In the genomic region with DNA sequence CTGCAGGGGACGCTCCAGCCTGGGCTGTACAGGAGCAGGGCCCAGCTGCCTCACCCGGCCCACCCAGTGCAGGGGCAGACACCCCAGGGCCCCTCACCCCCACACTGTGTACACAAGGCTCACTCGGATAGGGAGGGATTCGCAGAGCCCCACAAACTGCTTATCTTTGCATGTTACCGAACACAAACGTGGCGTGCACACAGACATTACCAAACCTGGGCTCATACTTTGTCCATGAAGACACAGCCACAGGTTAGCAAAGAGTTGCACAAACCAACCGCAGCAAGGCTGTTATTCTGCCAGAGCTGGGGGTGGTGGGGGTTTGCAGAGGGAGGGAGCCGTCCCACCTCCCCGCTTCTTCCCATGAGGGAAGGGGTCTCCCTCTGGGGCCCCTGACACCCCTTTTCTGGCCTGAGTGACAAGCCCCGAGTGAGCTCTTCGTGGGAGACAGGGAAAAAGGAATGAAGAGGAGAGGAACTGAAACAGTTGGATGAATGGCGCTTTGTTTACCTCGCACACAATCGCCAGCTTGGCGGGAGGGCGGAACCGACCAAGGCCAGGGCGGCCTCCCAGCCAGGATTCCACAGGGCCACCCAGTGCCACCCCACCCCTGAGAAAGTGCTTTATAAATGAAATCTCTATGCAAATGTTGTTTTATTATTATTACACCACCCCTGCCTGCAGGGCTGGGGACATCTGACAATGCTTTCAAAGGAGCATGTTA, we compare ENCODE assay signal across 10 cellular contexts. TPM values are rescaled to one million over a fixed set of nuclear protein-coding genes. Genes with fewer than 3 reads are reported as not detected.
DNase-seq lines count a peak whose midpoint lies in the region; ATAC-seq and TF ChIP-seq lines count a peak whose summit lies in the region.
"Had no signal": no experiment of that assay in that cellular context is flagged by ENCODE, and none has a peak within 500 bp of the region (broad histone marks: within the 10 kb centered on the region; RNA-seq: fewer than 3 reads in every experiment).

No MANE protein-coding gene starts in this region.

- H3K27ac Mint-ChIP-seq in brain, result peak overlapping the region; percentile 79 to 92 (median 87)

- DNase-seq in NCI-H1092 treated with DMSO at 0.1 percent for 48 hours (lab: John Stamatoyannopoulos, UW) (peak; percentile 24), NCI-H1092 (lab: John Stamatoyannopoulos, UW) (no peak), right lobe of liver (peak; percentile 63 to 81 (median 75)), AG20443 (ENCODE audit: low spot score) (no peak)
- no peak for DNase-seq in activated CD4-positive, alpha-beta T cell treated with anti-CD3 and anti-CD28 coated beads, Interleukin-2, amount 50 U/mL, for 4 hours
- no peak for DNase-seq in NK-92 treated with Interleukin-12 subunit alpha and Interleukin-12 subunit beta, amount 100 ng/mL, for 24 hours (lab: John Stamatoyannopoulos, UW)
- DNase-seq: stimulated activated CD4-positive, alpha-beta T cell treated with anti-CD3 and anti-CD28 coated beads, Interleukin-4, amount 100 ng/mL, for 4 hours had no signal

- peak overlapping the region in 2 of 3 donors; percentile 32 to 48 for H3K4me3 ChIP-seq in right lobe of liver

- peak overlapping the region; percentile 9 to 74 (median 60) for H3K4me3 Mint-ChIP-seq in brain

- no peak for TF ChIP-seq CTCF in brain (conservative IDR thresholded peaks at IDR 0.05)
- TF ChIP-seq CTCF in right lobe of liver (IDR thresholded peaks at IDR 0.05), result no peak

- peak; percentile 36 for TF ChIP-seq POLR2A in right lobe of liver (IDR thresholded peaks at IDR 0.05)

- H3K27me3 ChIP-seq in right lobe of liver, result no peaks in the 10 kb centered on the region

- H3K36me3 Mint-ChIP-seq in brain, result no peaks in the 10 kb centered on the region

- H3K4me1 ChIP-seq in right lobe of liver, result peaks cover 0 to 14% (median 6%) of the 10 kb centered on the region in 4 donors

- peaks cover 37% of the 10 kb centered on the region for H3K4me1 Mint-ChIP-seq in brain

- peak; percentile 87 to 93 (median 92) for ATAC-seq in right lobe of liver

- H3K9me3 Mint-ChIP-seq in brain, result peaks cover 0 to 8% (median 0%) of the 10 kb centered on the region in 5 experiments

- H3K27me3 Mint-ChIP-seq in brain, result peaks cover 4% of the 10 kb centered on the region

- H3K27ac ChIP-seq in right lobe of liver, result peak overlapping the region; percentile 57 to 86 (median 74)
- peak overlapping the region; percentile 59 for H3K27ac ChIP-seq in temporal lobe (ENCODE audit: low read depth, low read length)

- 40% methylated on average over 9 of the region's 19 CpGs for WGBS in right lobe of liver (ENCODE audit: insufficient coverage, low coverage, low lambda C conversion rate, missing lambda C conversion rate)

- H3K36me3 ChIP-seq in right lobe of liver, result no peaks in the 10 kb centered on the region

- intact Hi-C loops in right lobe of liver (cut with DNase I), result no loop called here

- no peaks in the 10 kb centered on the region for H3K9me3 ChIP-seq in right lobe of liver

RNA-seq across cellular contexts. Expression of gene CPSF4L, which starts 0.4 kb away (rescaled TPM):
- not detected for polyA plus RNA-seq in brain (ENCODE audit: insufficient read depth, low read depth, low replicate concordance)
- total RNA-seq in right lobe of liver, result not detected
- total RNA-seq in temporal lobe, result not detected
- total RNA-seq: M059J had no signal

RNA-seq across cellular contexts. Expression of gene CDC42EP4, which starts 49.7 kb away (rescaled TPM):
- 110 TPM for polyA plus RNA-seq in brain (ENCODE audit: insufficient read depth, low read depth, low replicate concordance)
- total RNA-seq in right lobe of liver (10 to 100 TPM; 27.5 to 34.9 (median 30.9) TPM), temporal lobe (59.3 TPM)

Comparison
In these comparisons a context has a peak if more than half of its experiments do, and no peak if none do; other contexts are left out.
1. DNase-seq: peak in NCI-H1092 treated with DMSO at 0.1 percent for 48 hours (single experiment) and right lobe of liver (3 of 3); none in NCI-H1092 (single experiment), AG20443 (single experiment), activated CD4-positive, alpha-beta T cell treated with anti-CD3 and anti-CD28 coated beads, Interleukin-2, amount 50 U/mL, for 4 hours (0 of 2) and NK-92 treated with Interleukin-12 subunit alpha and Interleukin-12 subunit beta, amount 100 ng/mL, for 24 hours (single experiment).